Comparison of ENCODE assay signal across 9 cellular contexts in the genomic region with DNA sequence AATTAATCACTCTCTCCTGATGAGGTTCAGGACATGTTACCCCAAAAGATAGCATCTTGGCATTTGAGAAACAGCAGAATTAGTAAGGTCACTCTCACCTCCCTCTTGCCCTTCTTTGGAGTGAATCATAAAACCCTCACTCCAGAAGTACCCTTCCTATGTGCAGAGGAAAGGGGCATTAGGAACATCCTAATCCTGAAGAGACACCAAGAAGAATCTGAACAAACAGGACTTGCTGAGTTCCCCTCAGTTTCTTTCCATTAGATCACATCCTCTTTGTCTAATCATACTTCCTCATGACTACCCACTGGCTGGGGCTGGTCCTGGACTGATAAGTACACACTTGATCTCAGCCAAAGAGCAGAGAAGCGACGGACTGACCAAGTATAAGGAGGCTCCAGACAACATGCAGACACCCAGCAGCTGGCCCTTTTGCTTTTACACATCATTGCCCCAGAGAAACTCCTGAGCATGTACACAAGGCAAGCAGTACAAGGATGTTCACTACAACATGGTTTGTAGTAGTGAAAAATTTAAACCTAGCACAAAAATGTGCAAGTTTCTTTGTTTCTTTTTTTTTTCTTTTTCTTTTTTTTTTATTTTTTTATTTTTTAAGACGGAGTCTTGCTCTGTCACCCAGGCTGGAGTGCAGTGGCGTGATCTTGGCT. TPM values are rescaled to one million over a fixed set of nuclear protein-coding genes. Genes with fewer than 3 reads are reported as not detected.
DNase-seq lines count a peak whose midpoint lies in the region; ATAC-seq, FAIRE-seq and TF ChIP-seq lines count a peak whose summit lies in the region.
"Had no signal": no experiment of that assay in that cellular context is flagged by ENCODE, and none has a peak within 500 bp of the region (broad histone marks: within the 10 kb centered on the region; RNA-seq: fewer than 3 reads in every experiment).

No MANE protein-coding gene starts in this region.

- TF ChIP-seq RAD21 in K562 (CRISPR knock-in tag; conservative IDR thresholded peaks at IDR 0.05 in 1 of 2, IDR thresholded peaks at IDR 0.05 in 1 of 2) = peak in 1 of 2 experiments; percentile 19; a peak in 2 of 4 replicates

- H3K4me2 ChIP-seq in K562 (ENCODE audit: insufficient read depth, low read length) = peak overlapping the region; percentile 70

- no peaks in the 10 kb centered on the region for H3K9me1 ChIP-seq in K562 (ENCODE audit: control insufficient read depth, insufficient read depth, low read length)

- H3K36me3 ChIP-seq in K562 (ENCODE audit: control insufficient read depth, insufficient read depth, low read length) (no peaks in the 10 kb centered on the region), small intestine (ENCODE audit: control insufficient read depth in 2 of 2, insufficient read depth in 2 of 2, low read length in 2 of 2) (no peaks in the 10 kb centered on the region)

- TF ChIP-seq EP300 in K562 (IDR thresholded peaks at IDR 0.05; ENCODE audit: low read length) = peak; percentile 96

- POLR2A ChIA-PET in K562 (lab: Yijun Ruan, JAX) = interaction anchor here (0.7 to 2.7 kb wide), 5 partner anchors 9 to 26 kb away, joined by 3 to 8 read pairs (median 5); a partner anchor contains a TSS

- no peak for TF ChIP-seq CTCF in K562 (IDR thresholded peaks at IDR 0.05 in 2 of 3, conservative IDR thresholded peaks at IDR 0.05 in 1 of 3; ENCODE audit: insufficient read depth in 2 of 3, low read depth in 1 of 3, low read length in 3 of 3)

- peak overlapping the region in 1 of 2 experiments; percentile 53; a peak in 2 of 4 replicates for H3K9ac ChIP-seq in K562 (ENCODE audit: insufficient read depth in 1 of 2, low read depth in 2 of 2, low read length in 2 of 2)

- peak; percentile 68 for TF ChIP-seq POLR2A in K562 (conservative IDR thresholded peaks at IDR 0.05)

- peaks cover 0 to 4% of the 10 kb centered on the region in 2 donors for H3K9me3 Mint-ChIP-seq in activated naive CD4-positive, alpha-beta T cell treated with anti-CD3 and anti-CD28 coated beads, Interleukin-2, amount 50 U/mL, for 72 hours
- H3K9me3 Mint-ChIP-seq in naive B cell = peaks cover 0 to 10% (median 4%) of the 10 kb centered on the region in 7 donors

- peaks cover 0 to 6% of the 10 kb centered on the region in 2 donors for H3K36me3 Mint-ChIP-seq in activated naive CD4-positive, alpha-beta T cell treated with anti-CD3 and anti-CD28 coated beads, Interleukin-2, amount 50 U/mL, for 72 hours
- peaks cover 0 to 6% of the 10 kb centered on the region in 2 donors for H3K36me3 Mint-ChIP-seq in naive B cell

- no peaks in the 10 kb centered on the region for H3K9me3 ChIP-seq in K562 (replicated peaks; ENCODE audit: control insufficient read depth, insufficient read depth, low read depth, low read length)
- H3K9me3 ChIP-seq in small intestine (ENCODE audit: control insufficient read depth, low read depth) = no peaks in the 10 kb centered on the region

- BruUV-seq in K562 (replicated peaks; lab: Mats Ljungman, UMichigan) = no TSS peak

- peaks cover 0 to 16% (median 11%) of the 10 kb centered on the region in 3 donors for H3K27me3 Mint-ChIP-seq in naive B cell

- H3K4me3 ChIP-seq in K562 (no peak overlapping the region), small intestine (ENCODE audit: low read depth in 1 of 2, low read length in 2 of 2) (no peak overlapping the region)

- peaks cover 6 to 23% of the 10 kb centered on the region in 2 experiments; a peak in 4 of 5 replicates for H3K4me1 ChIP-seq in K562 (replicated peaks in 1 of 2; ENCODE audit: control insufficient read depth in 2 of 2, insufficient read depth in 2 of 2, low read length in 2 of 2)
- no peaks in the 10 kb centered on the region for H3K4me1 ChIP-seq in small intestine (ENCODE audit: control insufficient read depth in 2 of 2, insufficient read depth in 1 of 2, low read depth in 1 of 2, low read length in 1 of 2)

- peak overlapping the region; percentile 87 for H3K27ac ChIP-seq in K562 (ENCODE audit: extremely low read depth, low read depth, low read length)
- peak overlapping the region in 1 of 2 donors; percentile 27 for H3K27ac ChIP-seq in small intestine (ENCODE audit: low read depth in 1 of 2, low read length in 1 of 2)

- peaks cover 8 to 18% (median 9%) of the 10 kb centered on the region in 3 donors for H3K4me1 Mint-ChIP-seq in naive B cell

- no peak for DNase-seq in activated naive CD4-positive, alpha-beta T cell treated with anti-CD3 and anti-CD28 coated beads, Interleukin-2, amount 50 U/mL, for 72 hours (ENCODE audit: low spot score in 2 of 2)
- no peak for DNase-seq in activated naive CD4-positive, alpha-beta T cell (lab: John Stamatoyannopoulos, UW)
- DNase-seq in K562 (ENCODE audit: extremely low read depth in 1 of 4, low spot score in 3 of 4) = peak; percentile 52 to 96 (median 74)
- peak; percentile 42 for DNase-seq in naive B cell
- no peak for DNase-seq in small intestine
- no peak for DNase-seq in stimulated activated CD4-positive, alpha-beta T cell treated with anti-CD3 and anti-CD28 coated beads, Interleukin-12 subunit alpha, Interleukin-12 subunit beta, amount 100 ng/mL, for 4 hours
- no peak for DNase-seq in activated naive CD4-positive, alpha-beta T cell treated with anti-CD3 and anti-CD28 coated beads, Interleukin-2, amount 50 U/mL, for 16 hours

- in situ Hi-C loops in K562 (cut with MboI) = no loop called here

- CTCF ChIA-PET in K562 (lab: Yijun Ruan, JAX; ENCODE audit: low intra/inter-chr PET ratio) = no interaction called here

- peak overlapping the region in 1 of 2 donors; percentile 71 for H3K27ac Mint-ChIP-seq in activated naive CD4-positive, alpha-beta T cell treated with anti-CD3 and anti-CD28 coated beads, Interleukin-2, amount 50 U/mL, for 72 hours
- peak overlapping the region; percentile 47 to 95 (median 74) for H3K27ac Mint-ChIP-seq in naive B cell

- intact Hi-C loops in K562 (cut with micrococcal nuclease) = loop anchor here (2.0 kb wide), 2 partner anchors 16 to 28 kb away; no protein-coding TSS in a partner anchor

- FAIRE-seq in K562 (lab: Jason Lieb, UNC) (peak; percentile 96), small intestine (lab: Jason Lieb, UNC) (no peak)
- FAIRE-seq: TTC549 had no signal

- ATAC-seq in activated naive CD4-positive, alpha-beta T cell treated with anti-CD3 and anti-CD28 coated beads, Interleukin-2, amount 50 U/mL, for 72 hours = peak; percentile 44 to 72
- ATAC-seq in HG03520 (IDR thresholded peaks at IDR 0.05; ENCODE audit: unreplicated experiment) = peak; percentile 64
- peak; percentile 98 for ATAC-seq in K562
- peak; percentile 95 to 97 for ATAC-seq in naive B cell (ENCODE audit: low read depth in 2 of 2)

- no peaks in the 10 kb centered on the region for H4K20me1 ChIP-seq in K562 (replicated peaks; ENCODE audit: control insufficient read depth, insufficient read depth, low read length)

- 19% methylated on average over 4 of the region's 4 CpGs for WGBS in K562 (ENCODE audit: insufficient coverage, low coverage, missing lambda C conversion rate)
- 51 to 64% (median 58%) methylated on average over 4 of the region's 4 CpGs for whole genome bisulfite sequencing in small intestine, 3 donors

- H3K27me3 ChIP-seq in K562 (ENCODE audit: control insufficient read depth in 2 of 2, insufficient read depth in 2 of 2, low read length in 2 of 2) = no peaks in the 10 kb centered on the region
- no peaks in the 10 kb centered on the region for H3K27me3 ChIP-seq in small intestine (ENCODE audit: control insufficient read depth in 2 of 2, insufficient read depth in 2 of 2, low read length in 2 of 2)

- H3K79me2 ChIP-seq in K562 (ENCODE audit: control insufficient read depth, insufficient read depth, low read length) = no peaks in the 10 kb centered on the region

- peak overlapping the region in 6 of 8 donors; percentile 2 to 87 (median 54) for H3K4me3 Mint-ChIP-seq in naive B cell

- H2AFZ ChIP-seq in K562 (ENCODE audit: low read depth, low read length) = peak overlapping the region; percentile 63

RNA-seq across cellular contexts. Expression of a gene that starts 15.0 kb away (rescaled TPM):
- total RNA-seq in activated naive CD4-positive, alpha-beta T cell treated with anti-CD3 and anti-CD28 coated beads, Interleukin-2, amount 50 U/mL, for 72 hours = 1 to 10 TPM in 1 of 2 donors, under 1 TPM in 1; 0.84 to 2.6 TPM
- total RNA-seq in K562 (2011; cell fraction: chromatin; rRNA removed; ENCODE audit: low replicate concordance) = 3.2 and 5.4 TPM in 2 replicates
- 2.3 and 3.0 TPM in 2 replicates for total RNA-seq in K562 (2011; cell fraction: nucleolus; rRNA removed)
- total RNA-seq in K562 (2011; cell fraction: nucleoplasm; rRNA removed) = 1.7 and 2.9 TPM in 2 replicates
- total RNA-seq in K562 (2014; rRNA removed) (1.8 and 3.3 TPM in 2 replicates), K562 (2014; rRNA removed; fragmentation: Illumina TruSeq; extraction: Trizol) (4.4 and 4.6 TPM in 2 replicates), K562 (2015; rRNA removed; fragmentation: Illumina TruSeq; extraction: Trizol) (1.1 and 1.3 TPM in 2 replicates), K562 (2021) (2.7 and 4.1 TPM in 2 replicates)
- polyA plus RNA-seq in K562 (2011; rRNA removed) (1.0 and 6.1 TPM in 2 replicates), K562 (2014; fragmentation: Illumina TruSeq; extraction: Trizol) (3.5 and 4.4 TPM in 2 replicates), K562 (2014; fragmentation: Nextera tagmentation; extraction: Ambion mirVana) (1 to 10 TPM; 5.2 to 5.6 TPM), K562 (2014; rRNA removed) (2.9 and 4.5 TPM in 2 replicates), naive B cell (ENCODE audit: low read depth in 6 of 6) (1 to 10 TPM in 4 of 6 donors, under 1 TPM in 2; 0.94 to 2.8 (median 1.6) TPM), small intestine (1 to 10 TPM in 2 of 3 donors, under 1 TPM in 1; 0.45 to 4.7 (median 1.6) TPM)
- 0.34 and 2.9 TPM in 2 replicates for polyA plus RNA-seq in K562 (2011; cell fraction: cytosol; rRNA removed)
- 1.5 and 9.2 TPM in 2 replicates for polyA plus RNA-seq in K562 (2011; cell fraction: nucleus; rRNA removed)
- polyA plus RNA-seq in K562 (2012) = 2.7 and 34.9 TPM in 2 replicates
- 0.35 and 2.2 TPM in 2 replicates for polyA minus RNA-seq in K562 (2011; rRNA and poly(A)+ RNA removed)
- polyA minus RNA-seq in K562 (2011; cell fraction: cytosol; rRNA and poly(A)+ RNA removed) = 1.0 TPM in 1 of 2 replicates, not detected in the other
- polyA minus RNA-seq in K562 (2011; cell fraction: nucleus; rRNA and poly(A)+ RNA removed) = 0.54 and 4.1 TPM in 2 replicates

RNA-seq across cellular contexts. Expression of a gene that starts 25.4 kb away (rescaled TPM):
- 10 to 100 TPM; 47.7 to 64.7 TPM for total RNA-seq in activated naive CD4-positive, alpha-beta T cell treated with anti-CD3 and anti-CD28 coated beads, Interleukin-2, amount 50 U/mL, for 72 hours
- total RNA-seq in K562 (2011; cell fraction: chromatin; rRNA removed; ENCODE audit: low replicate concordance) = 36.3 and 67.9 TPM in 2 replicates
- total RNA-seq in K562 (2011; cell fraction: nucleolus; rRNA removed) = 28.7 and 30.3 TPM in 2 replicates
- total RNA-seq in K562 (2011; cell fraction: nucleoplasm; rRNA removed) = 50.4 and 78.1 TPM in 2 replicates
- total RNA-seq in K562 (2014; rRNA removed) (89.1 and 90.4 TPM in 2 replicates), K562 (2014; rRNA removed; fragmentation: Illumina TruSeq; extraction: Trizol) (97.6 and 107 TPM in 2 replicates), K562 (2015; rRNA removed; fragmentation: Illumina TruSeq; extraction: Trizol) (87.4 and 93.4 TPM in 2 replicates), K562 (2021) (75.8 and 77.3 TPM in 2 replicates)
- polyA plus RNA-seq in K562 (2011; rRNA removed) (91.7 and 106 TPM in 2 replicates), K562 (2014; fragmentation: Illumina TruSeq; extraction: Trizol) (89.5 and 94.1 TPM in 2 replicates), K562 (2014; fragmentation: Nextera tagmentation; extraction: Ambion mirVana) (10 to 100 TPM; 19.4 to 27.2 TPM), K562 (2014; rRNA removed) (73.6 and 74.9 TPM in 2 replicates), naive B cell (ENCODE audit: low read depth in 6 of 6) (10 to 100 TPM; 37.3 to 64.0 (median 46.6) TPM), small intestine (10 to 100 TPM; 30.1 to 35.9 (median 34.4) TPM)
- polyA plus RNA-seq in K562 (2011; cell fraction: cytosol; rRNA removed) = 42.8 and 47.8 TPM in 2 replicates
- 32.2 and 50.2 TPM in 2 replicates for polyA plus RNA-seq in K562 (2011; cell fraction: nucleus; rRNA removed)
- polyA plus RNA-seq in K562 (2012) = 58.8 and 59.6 TPM in 2 replicates
- 134 and 142 TPM in 2 replicates for polyA minus RNA-seq in K562 (2011; rRNA and poly(A)+ RNA removed)
- polyA minus RNA-seq in K562 (2011; cell fraction: cytosol; rRNA and poly(A)+ RNA removed) = 66.7 and 84.5 TPM in 2 replicates
- polyA minus RNA-seq in K562 (2011; cell fraction: nucleus; rRNA and poly(A)+ RNA removed) = 32.2 and 51.5 TPM in 2 replicates

Comparison
In these comparisons a context has a peak if more than half of its experiments do, and no peak if none do; other contexts are left out.
1. DNase-seq: peak in K562 (4 of 4) and naive B cell (single experiment); none in activated naive CD4-positive, alpha-beta T cell treated with anti-CD3 and anti-CD28 coated beads, Interleukin-2, amount 50 U/mL, for 72 hours (0 of 2), activated naive CD4-positive, alpha-beta T cell (0 of 4), small intestine (single experiment), stimulated activated CD4-positive, alpha-beta T cell treated with anti-CD3 and anti-CD28 coated beads, Interleukin-12 subunit alpha, Interleukin-12 subunit beta, amount 100 ng/mL, for 4 hours (single experiment) and activated naive CD4-positive, alpha-beta T cell treated with anti-CD3 and anti-CD28 coated beads, Interleukin-2, amount 50 U/mL, for 16 hours (single experiment).
2. Peak in every context shown above with its lines, with median percentiles within 50 percentile points of each other: ATAC-seq.